ENCODE assay signal across 13 cellular contexts in genomic region chr6:57262491-57262890, GRCh38. TPM values are rescaled to one million over a fixed set of nuclear protein-coding genes. Genes with fewer than 3 reads are reported as not detected.
A peak's percentile ranks its signal among the peaks of the same experiment; 100 is the strongest.
DNase-seq lines count a peak whose midpoint lies in the region; ATAC-seq and TF ChIP-seq lines count a peak whose summit lies in the region.
"Had no signal": no experiment of that assay in that cellular context is flagged by ENCODE, and none has a peak within 500 bp of the region (broad histone marks: within the 10 kb centered on the region; RNA-seq: fewer than 3 reads in every experiment).

No MANE protein-coding gene starts in this region.

- in situ Hi-C loops in brain microvascular endothelial cell (cut with HindIII; ENCODE audit: low pct_ligation_motif_present, low sequenced_read_pairs) = no loop called here

- H3K9me3 ChIP-seq in hepatocyte (ENCODE audit: low read depth) = no peaks in the 10 kb centered on the region
- no peaks in the 10 kb centered on the region for H3K9me3 ChIP-seq in sigmoid colon

- H3K27ac ChIP-seq in brain microvascular endothelial cell (peak overlapping the region; percentile 93), hepatocyte (peak overlapping the region; percentile 25), sigmoid colon (peak overlapping the region; percentile 77 to 95 (median 90))

- DNase-seq in EH (ENCODE audit: low read depth) (peak; percentile 92), brain microvascular endothelial cell (no peak), hepatocyte (ENCODE audit: low spot score) (no peak), sigmoid colon (peak; percentile 94), SW480 (ENCODE audit: low spot score) (no peak), DMS114 treated with DMSO at 0.1 percent for 48 hours (lab: John Stamatoyannopoulos, UW; ENCODE audit: unreplicated experiment) (no peak)
- DNase-seq: activated CD4-positive, alpha-beta T cell treated with anti-CD3 and anti-CD28 coated beads for 1 hour; naive B cell; SHP77 treated with DMSO at 0.1 percent for 48 hours had no signal

- H3K36me3 ChIP-seq in brain microvascular endothelial cell (replicated peaks) (no peaks in the 10 kb centered on the region), hepatocyte (replicated peaks; ENCODE audit: insufficient read depth, low read depth) (no peaks in the 10 kb centered on the region), sigmoid colon (no peaks in the 10 kb centered on the region)

- H3K27me3 ChIP-seq in brain microvascular endothelial cell (replicated peaks) = no peaks in the 10 kb centered on the region
- no peaks in the 10 kb centered on the region for H3K27me3 ChIP-seq in hepatocyte
- H3K27me3 ChIP-seq in sigmoid colon = no peaks in the 10 kb centered on the region

- intact Hi-C loops in sigmoid colon (cut with DNase I) = loop anchor here (2.0 to 5.0 kb wide), 2 partner anchors 40 to 90 kb away; partner anchors contain the start of gene BAG2

- ATAC-seq in HG02759 (IDR thresholded peaks at IDR 0.05; ENCODE audit: unreplicated experiment) = no peak
- ATAC-seq in HG02798 (IDR thresholded peaks at IDR 0.05; ENCODE audit: poor library complexity, unreplicated experiment) = no peak
- ATAC-seq: HCT116; stimulated activated memory B cell treated with anti-CD40 and anti-IgM and Interleukin-4, amounts not matched to agents 10 μg/mL and 1 μg/mL and 100 μg/mL, for 72 hours had no signal

- H3K4me3 ChIP-seq in brain microvascular endothelial cell (ENCODE audit: low read depth, low read length) (no peak overlapping the region), hepatocyte (no peak overlapping the region), sigmoid colon (peak overlapping the region in 1 of 4 donors; percentile 4)

- H4K20me1 ChIP-seq in hepatocyte (ENCODE audit: insufficient read depth, poor library complexity, severe bottlenecking) = no peaks in the 10 kb centered on the region

- H3K4me2 ChIP-seq in hepatocyte = no peak overlapping the region

- H3K4me1 ChIP-seq in hepatocyte (ENCODE audit: insufficient read depth) (peaks cover 3% of the 10 kb centered on the region), sigmoid colon (peaks cover 0 to 87% (median 75%) of the 10 kb centered on the region in 4 donors)

- TF ChIP-seq CTCF in brain microvascular endothelial cell (IDR thresholded peaks at IDR 0.05; ENCODE audit: low read depth, low read length, missing control alignments) (no peak), hepatocyte (IDR thresholded peaks at IDR 0.05; ENCODE audit: poor library complexity) (no peak), sigmoid colon (IDR thresholded peaks at IDR 0.05) (no peak)

- WGBS in hepatocyte (ENCODE audit: low lambda C conversion rate, missing lambda C conversion rate) = 77% methylated on average over 2 of the region's 2 CpGs
- 54 to 60% methylated on average over 2 of the region's 2 CpGs for WGBS in sigmoid colon, 2 donors

- no peak overlapping the region for H2AFZ ChIP-seq in hepatocyte

- no peak for TF ChIP-seq EP300 in sigmoid colon (IDR thresholded peaks at IDR 0.05)

- no peaks in the 10 kb centered on the region for H3K9me2 ChIP-seq in hepatocyte (replicated peaks; ENCODE audit: insufficient read depth)

- no peak for TF ChIP-seq POLR2A in sigmoid colon (IDR thresholded peaks at IDR 0.05)

- H3K79me2 ChIP-seq in hepatocyte = no peaks in the 10 kb centered on the region

RNA-seq across cellular contexts. Expression of gene RAB23, which starts 40.4 kb away (rescaled TPM):
- total RNA-seq in hepatocyte = 37.2 and 37.7 TPM in 2 replicates
- 15.5 and 20.2 TPM in 2 replicates for polyA plus RNA-seq in hepatocyte
- 100 to 1,000 TPM; 115 to 188 (median 167) TPM for total RNA-seq in sigmoid colon
- 10 to 100 TPM in 1 of 3 donors, 1 to 10 TPM in 2; 3.5 to 10.1 (median 7.8) TPM for polyA plus RNA-seq in sigmoid colon

RNA-seq across cellular contexts. Expression of gene PRIM2, which starts 54.9 kb away (rescaled TPM):
- 15.0 and 17.3 TPM in 2 replicates for total RNA-seq in hepatocyte
- polyA plus RNA-seq in hepatocyte = 5.1 and 5.7 TPM in 2 replicates
- 10 to 100 TPM; 10.7 to 14.7 (median 12.4) TPM for total RNA-seq in sigmoid colon
- 1 to 10 TPM; 3.6 to 8.8 (median 6.2) TPM for polyA plus RNA-seq in sigmoid colon

Comparison
In these comparisons a context has a peak if more than half of its experiments do, and no peak if none do; other contexts are left out.
1. DNase-seq: peak in EH (single experiment) and sigmoid colon (single experiment); none in brain microvascular endothelial cell (single experiment), hepatocyte (single experiment), SW480 (single experiment) and DMS114 treated with DMSO at 0.1 percent for 48 hours (single experiment).
2. H3K27ac ChIP-seq: peak in every context shown above with its lines; median percentile 93 in brain microvascular endothelial cell; 90 in sigmoid colon; 25 in hepatocyte.